ENCODE assay signal across 27 cellular contexts in genomic region chr7:128383781-128384180, GRCh38. TPM values are rescaled to one million over a fixed set of nuclear protein-coding genes. Genes with fewer than 3 reads are reported as not detected.
DNase-seq lines count a peak whose midpoint lies in the region; ATAC-seq, FAIRE-seq and TF ChIP-seq lines count a peak whose summit lies in the region.
"Had no signal": no experiment of that assay in that cellular context is flagged by ENCODE, and none has a peak within 500 bp of the region (broad histone marks: within the 10 kb centered on the region; RNA-seq: fewer than 3 reads in every experiment).

No MANE protein-coding gene starts in this region.

- H3K27ac ChIP-seq in A549 (no peak overlapping the region), SJCRH30 (no peak overlapping the region; the same call in 1 of the 2 replicates), left lung (no peak overlapping the region), neural progenitor cell (no peak overlapping the region)
- H3K27ac ChIP-seq: C4-2B, gastrocnemius medialis, SK-N-MC, WERI-Rb-1 had no signal

- H3K4me3 ChIP-seq in A549 (no peak overlapping the region), H7 (ENCODE audit: insufficient read depth, low read depth, low read length) (no peak overlapping the region), SJCRH30 (no peak overlapping the region), left lung (no peak overlapping the region), neural progenitor cell (no peak overlapping the region)
- H3K4me3 ChIP-seq: gastrocnemius medialis, SK-N-MC had no signal

- no peaks in the 10 kb centered on the region for H3K9me3 Mint-ChIP-seq in neural progenitor cell
- H3K9me3 Mint-ChIP-seq: activated naive CD8-positive, alpha-beta T cell treated with anti-CD3 and anti-CD28 coated beads for 36 hours; activated T-helper 2 cell treated with anti-CD3 and anti-CD28 coated beads, Interferon-gamma antibody, Interleukin-2, Interleukin-4, amounts not matched to agents 10 μg/mL and 5 μg/mL and 100 μg/mL, durations not matched to agents 14 hours and 24 hours and 36 hours; H9; IgD-negative memory B cell; T-helper 2 cell treated with Interferon-gamma antibody and Interleukin-4, amounts not matched to agents 5 μg/mL and 100 μg/mL, for 36 hours had no signal

- DNase-seq in A549 (ENCODE audit: low read depth in 1 of 2, low spot score in 1 of 2): no peak
- peak; percentile 63 for DNase-seq in H7
- DNase-seq in SJCRH30: peak; percentile 43 to 58
- DNase-seq in left lung: peak in 1 of 2 donors; percentile 33
- no peak for DNase-seq in neural progenitor cell (ENCODE audit: low spot score)
- DNase-seq in NOMO-1 treated with dmso at 0.1 percent for 144 hours (lab: John Stamatoyannopoulos, UW; ENCODE audit: unreplicated experiment): no peak
- no peak for DNase-seq in DMS 273 (lab: John Stamatoyannopoulos, UW; ENCODE audit: unreplicated experiment)
- DNase-seq: activated CD8-positive, alpha-beta memory T cell treated with anti-CD3 and anti-CD28 coated beads, Interleukin-2, amount 50 U/mL, for 4 hours; activated naive CD8-positive, alpha-beta T cell treated with anti-CD3 and anti-CD28 coated beads for 36 hours; cerebellar nuclear complex; erythroblast; gastrocnemius medialis; H9; NCI-H1436 treated with DMSO at 0.1 percent for 48 hours; NCI-H2171; NCI-H82; WERI-Rb-1 had no signal

- no peak for TF ChIP-seq EP300 in A549 (IDR thresholded peaks at IDR 0.05)

- H3K4me2 ChIP-seq in A549 (no peak overlapping the region), neural progenitor cell (no peak overlapping the region)

- H3K4me1 ChIP-seq in A549 (no peaks in the 10 kb centered on the region), SJCRH30 (peaks cover 41% of the 10 kb centered on the region), left lung (peaks cover 0 to 19% of the 10 kb centered on the region in 2 donors), neural progenitor cell (peaks cover 40% of the 10 kb centered on the region)

- no peaks in the 10 kb centered on the region for H3K36me3 Mint-ChIP-seq in neural progenitor cell
- H3K36me3 Mint-ChIP-seq: activated naive CD8-positive, alpha-beta T cell treated with anti-CD3 and anti-CD28 coated beads for 36 hours had no signal

- POLR2A ChIA-PET in A549 (lab: Yijun Ruan, JAX): interaction anchor here (1.2 kb wide), 1 partner anchor 40 kb away, joined by 3 read pairs; the partner anchor contains the start of gene RBM28

- peaks cover 18% of the 10 kb centered on the region for H3F3A ChIP-seq in neural progenitor cell (ENCODE audit: low read depth)

- no peaks in the 10 kb centered on the region for H3K36me3 ChIP-seq in H7 (replicated peaks; ENCODE audit: control insufficient read depth, insufficient read depth, low read length)
- no peaks in the 10 kb centered on the region for H3K36me3 ChIP-seq in SJCRH30
- no peaks in the 10 kb centered on the region for H3K36me3 ChIP-seq in left lung
- H3K36me3 ChIP-seq in neural progenitor cell: no peaks in the 10 kb centered on the region
- H3K36me3 ChIP-seq: gastrocnemius medialis, WERI-Rb-1 had no signal

- TF ChIP-seq CTCF in A549 (IDR thresholded peaks at IDR 0.05) (no peak), left lung (IDR thresholded peaks at IDR 0.05) (no peak), neural progenitor cell (IDR thresholded peaks at IDR 0.05) (no peak)

- H4K20me1 ChIP-seq in neural progenitor cell (ENCODE audit: low read depth): no peaks in the 10 kb centered on the region

- CTCF ChIA-PET in A549 (lab: Yijun Ruan, JAX): interaction anchor here (1.1 to 38.8 kb wide), 4 partner anchors 8 to 42 kb away, joined by 4 to 800 read pairs (median 156); partner anchors contain the start of gene RBM28

- H3K27me3 Mint-ChIP-seq in neural progenitor cell (ENCODE audit: insufficient read depth, low read depth): peaks cover 8% of the 10 kb centered on the region

- no peak overlapping the region for H2AFZ ChIP-seq in neural progenitor cell (replicated peaks)

- 52% methylated on average over 3 of the region's 3 CpGs for WGBS in A549 (ENCODE audit: missing lambda C conversion rate)

- FAIRE-seq in A549 (lab: Jason Lieb, UNC): no peak
- FAIRE-seq: islet of Langerhans, urothelium cell line had no signal

- peak; percentile 6 to 24; a peak in 3 of 6 replicates for ATAC-seq in A549
- ATAC-seq in left lung: peak; percentile 39
- no peak for ATAC-seq in HG02970 (IDR thresholded peaks at IDR 0.05; ENCODE audit: low FRiP score, unreplicated experiment)
- ATAC-seq: gastrocnemius medialis, Panc1 had no signal

- no peak for TF ChIP-seq POLR2A in A549 (IDR thresholded peaks at IDR 0.05; ENCODE audit: low read length)

- peaks cover 57% of the 10 kb centered on the region for H3K4me1 Mint-ChIP-seq in neural progenitor cell
- H3K4me1 Mint-ChIP-seq: activated naive CD8-positive, alpha-beta T cell treated with anti-CD3 and anti-CD28 coated beads for 36 hours had no signal

- H3K9ac ChIP-seq in neural progenitor cell: no peak overlapping the region

- intact Hi-C loops in left lung (cut with DNase I): no loop called here

- TF ChIP-seq RAD21 in A549 (conservative IDR thresholded peaks at IDR 0.05 in 1 of 2, IDR thresholded peaks at IDR 0.05 in 1 of 2): no peak

- H3K79me2 ChIP-seq in neural progenitor cell (ENCODE audit: low read depth): no peaks in the 10 kb centered on the region

- H3K4me3 Mint-ChIP-seq in neural progenitor cell: no peak overlapping the region
- H3K4me3 Mint-ChIP-seq: activated naive CD8-positive, alpha-beta T cell treated with anti-CD3 and anti-CD28 coated beads for 36 hours; H9; IgD-negative memory B cell; T-helper 2 cell treated with Interferon-gamma antibody and Interleukin-4, amounts not matched to agents 5 μg/mL and 100 μg/mL, for 36 hours had no signal

- no peak overlapping the region for H3K27ac Mint-ChIP-seq in neural progenitor cell
- H3K27ac Mint-ChIP-seq: activated naive CD8-positive, alpha-beta T cell treated with anti-CD3 and anti-CD28 coated beads for 36 hours; activated T-helper 2 cell treated with anti-CD3 and anti-CD28 coated beads, Interferon-gamma antibody, Interleukin-2, Interleukin-4, amounts not matched to agents 10 μg/mL and 5 μg/mL and 100 μg/mL, durations not matched to agents 14 hours and 24 hours and 36 hours; H9; T-helper 2 cell treated with Interferon-gamma antibody and Interleukin-4, amounts not matched to agents 5 μg/mL and 100 μg/mL, for 36 hours had no signal

- H3K9me3 ChIP-seq in A549 (no peaks in the 10 kb centered on the region), SJCRH30 (replicated peaks) (no peaks in the 10 kb centered on the region), left lung (no peaks in the 10 kb centered on the region), neural progenitor cell (ENCODE audit: low read depth) (no peaks in the 10 kb centered on the region)
- H3K9me3 ChIP-seq: gastrocnemius medialis had no signal

- H3K27me3 ChIP-seq in H7 (ENCODE audit: control insufficient read depth, insufficient read depth, low read length) (peaks cover 6% of the 10 kb centered on the region), SJCRH30 (no peaks in the 10 kb centered on the region), left lung (peaks cover 0 to 11% of the 10 kb centered on the region in 2 donors), neural progenitor cell (peaks cover 15% of the 10 kb centered on the region)
- H3K27me3 ChIP-seq: gastrocnemius medialis had no signal

TF ChIP-seq in A549, 52 proteins besides CTCF, POLR2A, EP300 and RAD21 (continues in another document):
- no peak for TF ChIP-seq MYC (IDR thresholded peaks at IDR 0.05; ENCODE audit: borderline replicate concordance, low read length)
- TF ChIP-seq ZNF302 (CRISPR knock-in tag; IDR thresholded peaks at IDR 0.05): no peak
- no peak for TF ChIP-seq PHF8 (IDR thresholded peaks at IDR 0.05; ENCODE audit: borderline replicate concordance, low read depth)
- no peak for TF ChIP-seq HOXB5 (CRISPR knock-in tag; IDR thresholded peaks at IDR 0.05)
- TF ChIP-seq FOXS1 (CRISPR knock-in tag; IDR thresholded peaks at IDR 0.05): no peak
- TF ChIP-seq ZSCAN20 (CRISPR knock-in tag; IDR thresholded peaks at IDR 0.05): no peak
- no peak for TF ChIP-seq EHF (CRISPR knock-in tag; IDR thresholded peaks at IDR 0.05)
- no peak for TF ChIP-seq HOXB13 (CRISPR knock-in tag; IDR thresholded peaks at IDR 0.05; ENCODE audit: low read depth)
- TF ChIP-seq NPAS2 (CRISPR knock-in tag; IDR thresholded peaks at IDR 0.05; ENCODE audit: borderline replicate concordance): no peak
- TF ChIP-seq TFCP2L1 (CRISPR knock-in tag; IDR thresholded peaks at IDR 0.05): no peak
- TF ChIP-seq RFX5 (IDR thresholded peaks at IDR 0.05): no peak

RNA-seq across cellular contexts. Expression of gene PRRT4, which starts 22.3 kb away (rescaled TPM):
- polyA plus RNA-seq in A549 (2011; rRNA removed) (0.17 and 0.18 TPM in 2 replicates), A549 (2017; fragmentation: RNase III; extraction: RNeasy Plus Mini Kit Qiagen cat#74134 plus additional on column Dnase treatment) (0.15 to 0.20 TPM (median 0.16 TPM) in 3 replicates)
- polyA plus RNA-seq in A549 (2012; cell fraction: cytosol; rRNA removed): 0.49 and 0.66 TPM in 2 replicates
- 2.3 and 3.0 TPM in 2 replicates for polyA plus RNA-seq in A549 (2012; cell fraction: nucleus; rRNA removed)
- polyA minus RNA-seq in A549 (2011; rRNA and poly(A)+ RNA removed): 0.21 TPM in 1 of 2 replicates, not detected in the other
- 0.14 and 0.67 TPM in 2 replicates for total RNA-seq in H7 (2014; rRNA removed; shearing (Covaris generic))
- 3.2 and 5.1 TPM in 2 replicates for total RNA-seq in SJCRH30 (2014; rRNA removed; shearing (Covaris generic))
- total RNA-seq in left lung (under 1 TPM; 0.42 to 0.85 TPM), neural progenitor cell (ENCODE audit: low replicate concordance) (0.68 TPM in 1 of 2 replicates, not detected in the other)
- polyA plus RNA-seq: AG04450 had no signal

RNA-seq across cellular contexts. Expression of gene IMPDH1, which starts 26.0 kb away (rescaled TPM):
- 55.4 and 83.3 TPM in 2 replicates for polyA plus RNA-seq in A549 (2011; rRNA removed)
- polyA plus RNA-seq in A549 (2012; cell fraction: cytosol; rRNA removed): 79.8 and 101 TPM in 2 replicates
- polyA plus RNA-seq in A549 (2012; cell fraction: nucleus; rRNA removed): 150 and 163 TPM in 2 replicates
- 65.1 to 66.9 TPM (median 65.4 TPM) in 3 replicates for polyA plus RNA-seq in A549 (2017; fragmentation: RNase III; extraction: RNeasy Plus Mini Kit Qiagen cat#74134 plus additional on column Dnase treatment)
- polyA minus RNA-seq in A549 (2011; rRNA and poly(A)+ RNA removed): 127 and 130 TPM in 2 replicates
- 27.2 and 45.7 TPM in 2 replicates for total RNA-seq in H7 (2014; rRNA removed; shearing (Covaris generic))
- 43.2 and 47.9 TPM in 2 replicates for total RNA-seq in SJCRH30 (2014; rRNA removed; shearing (Covaris generic))
- total RNA-seq in left lung: 100 to 1,000 TPM in 1 of 2 donors, 10 to 100 TPM in 1; 60.6 to 106 TPM
- 17.0 and 30.8 TPM in 2 replicates for total RNA-seq in neural progenitor cell (ENCODE audit: low replicate concordance)

RNA-seq across cellular contexts. Expression of gene RBM28, which starts 40.1 kb away (rescaled TPM):
- polyA plus RNA-seq in A549 (2011; rRNA removed) (51.9 and 77.3 TPM in 2 replicates), A549 (2017; fragmentation: RNase III; extraction: RNeasy Plus Mini Kit Qiagen cat#74134 plus additional on column Dnase treatment) (74.4 to 82.1 TPM (median 79.5 TPM) in 3 replicates)
- polyA plus RNA-seq in A549 (2012; cell fraction: cytosol; rRNA removed): 28.9 and 37.8 TPM in 2 replicates
- 42.8 and 62.2 TPM in 2 replicates for polyA plus RNA-seq in A549 (2012; cell fraction: nucleus; rRNA removed)
- polyA minus RNA-seq in A549 (2011; rRNA and poly(A)+ RNA removed): 14.5 and 16.1 TPM in 2 replicates
- 24.2 and 29.4 TPM in 2 replicates for total RNA-seq in H7 (2014; rRNA removed; shearing (Covaris generic))
- total RNA-seq in SJCRH30 (2014; rRNA removed; shearing (Covaris generic)): 37.0 and 49.7 TPM in 2 replicates
- total RNA-seq in left lung (10 to 100 TPM; 21.5 to 37.5 TPM), neural progenitor cell (ENCODE audit: low replicate concordance) (33.4 and 33.5 TPM in 2 replicates)

Comparison
In these comparisons a context has a peak if more than half of its experiments do, and no peak if none do; other contexts are left out.
1. DNase-seq: peak in H7 (single experiment) and SJCRH30 (2 of 2); none in A549 (0 of 2), neural progenitor cell (single experiment), NOMO-1 treated with dmso at 0.1 percent for 144 hours (single experiment) and DMS 273 (single experiment).